Comparison of ENCODE assay signal across 24 cellular contexts in the genomic region with DNA sequence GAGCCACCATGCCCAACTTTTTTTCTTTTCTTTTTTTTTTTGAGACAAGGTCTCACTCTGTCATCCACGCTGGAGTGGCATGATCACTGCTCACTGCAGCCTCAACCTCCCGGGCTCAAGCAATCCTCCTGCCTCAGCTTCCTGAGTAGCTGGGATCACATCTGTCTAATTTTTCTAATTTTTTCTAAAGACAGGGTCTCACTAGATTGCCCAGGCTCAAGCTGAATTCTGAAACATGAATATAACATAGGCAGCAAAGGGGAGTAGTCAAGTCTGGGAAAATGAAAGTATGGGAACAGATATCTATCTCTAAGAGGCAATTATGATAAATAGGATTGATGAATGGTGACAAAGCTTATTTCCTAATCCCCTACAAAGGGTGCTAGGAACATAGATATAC.
"Had no signal": no experiment of that assay in that cellular context is flagged by ENCODE, and none has a peak within 500 bp of the region (broad histone marks: within the 10 kb centered on the region; RNA-seq: fewer than 3 reads in every experiment).

No MANE protein-coding gene starts in this region.

- H3K36me3 ChIP-seq: ascending aorta had no signal

- H3K27ac Mint-ChIP-seq: activated CD4-positive, alpha-beta memory T cell treated with anti-CD3 and anti-CD28 coated beads for 36 hours; activated CD4-positive, alpha-beta T cell treated with anti-CD3 and anti-CD28 coated beads, Interleukin-2, amount 10 ng/mL, durations not matched to agents 7 days and 5 days; activated naive CD8-positive, alpha-beta T cell treated with anti-CD3 and anti-CD28 coated beads, Interleukin-2, amount 50 U/mL, for 24 hours; T-cell had no signal

- H3K9me3 ChIP-seq: ascending aorta had no signal

- H3K4me3 ChIP-seq: ascending aorta, SK-N-MC had no signal

- DNase-seq: activated CD4-positive, alpha-beta memory T cell treated with anti-CD3 and anti-CD28 coated beads for 36 hours; activated CD4-positive, alpha-beta T cell treated with anti-CD3 and anti-CD28 coated beads, Interleukin-2, amount 10 ng/mL, durations not matched to agents 7 days and 5 days; activated CD4-positive, CD25-positive, alpha-beta regulatory T cell; activated CD8-positive, alpha-beta memory T cell treated with anti-CD3 and anti-CD28 coated beads for 24 hours; activated effector memory CD4-positive, alpha-beta T cell treated with anti-CD3 and anti-CD28 coated beads, Interleukin-2, amount 50 U/mL, for 16 hours; activated naive CD4-positive, alpha-beta T cell treated with Interleukin-2 at 50 U/mL for 16 hours; activated naive CD8-positive, alpha-beta T cell treated with anti-CD3 and anti-CD28 coated beads, Interleukin-2, amount 50 U/mL, for 24 hours; activated T-cell treated with anti-CD3 and anti-CD28 coated beads, Interleukin-2, amount 50 U/mL, for 4 hours; amniotic stem cell; MM.1S; NCI-H1105; NCI-H1694 treated with DMSO at 0.1 percent for 48 hours; NCI-H2171; NCI-H2227 treated with DMSO at 0.1 percent for 48 hours; NCI-H446 treated with DMSO at 0.1 percent for 48 hours; NCI-H524 treated with DMSO at 0.1 percent for 48 hours; RPMI8226; T-cell; T-helper 2 cell had no signal

- H3K27me3 ChIP-seq: ascending aorta had no signal

- H3K4me3 Mint-ChIP-seq: activated CD4-positive, alpha-beta memory T cell treated with anti-CD3 and anti-CD28 coated beads for 36 hours; activated CD4-positive, alpha-beta T cell treated with anti-CD3 and anti-CD28 coated beads, Interleukin-2, amount 10 ng/mL, durations not matched to agents 7 days and 5 days; activated naive CD8-positive, alpha-beta T cell treated with anti-CD3 and anti-CD28 coated beads, Interleukin-2, amount 50 U/mL, for 24 hours; activated T-cell treated with anti-CD3 and anti-CD28 coated beads, Interleukin-2, amount 50 U/mL, for 4 hours; T-cell had no signal

- H3K9me3 Mint-ChIP-seq: activated CD4-positive, alpha-beta memory T cell treated with anti-CD3 and anti-CD28 coated beads for 36 hours; activated CD4-positive, alpha-beta T cell treated with anti-CD3 and anti-CD28 coated beads, Interleukin-2, amount 10 ng/mL, durations not matched to agents 7 days and 5 days; activated naive CD4-positive, alpha-beta T cell treated with anti-CD3 and anti-CD28 coated beads, Interleukin-2, amount 50 U/mL, for 72 hours; activated naive CD8-positive, alpha-beta T cell treated with anti-CD3 and anti-CD28 coated beads, Interleukin-2, amount 50 U/mL, for 24 hours; activated T-cell treated with anti-CD3 and anti-CD28 coated beads, Interleukin-2, amount 50 U/mL, for 4 hours; brain; T-cell had no signal

- H3K27ac ChIP-seq: ascending aorta, SK-N-MC, VCaP had no signal

- H3K4me1 Mint-ChIP-seq: activated CD4-positive, alpha-beta T cell treated with anti-CD3 and anti-CD28 coated beads, Interleukin-2, amount 10 ng/mL, durations not matched to agents 7 days and 5 days; activated naive CD8-positive, alpha-beta T cell treated with anti-CD3 and anti-CD28 coated beads, Interleukin-2, amount 50 U/mL, for 24 hours; brain; T-cell had no signal

- H3K36me3 Mint-ChIP-seq: activated CD4-positive, alpha-beta memory T cell treated with anti-CD3 and anti-CD28 coated beads for 36 hours; activated naive CD4-positive, alpha-beta T cell treated with anti-CD3 and anti-CD28 coated beads, Interleukin-2, amount 50 U/mL, for 72 hours; brain; T-cell had no signal

- H3K4me1 ChIP-seq: ascending aorta had no signal

- H3K27me3 Mint-ChIP-seq: activated CD4-positive, alpha-beta memory T cell treated with anti-CD3 and anti-CD28 coated beads for 36 hours; activated CD4-positive, alpha-beta T cell treated with anti-CD3 and anti-CD28 coated beads, Interleukin-2, amount 10 ng/mL, durations not matched to agents 7 days and 5 days; activated naive CD8-positive, alpha-beta T cell treated with anti-CD3 and anti-CD28 coated beads, Interleukin-2, amount 50 U/mL, for 24 hours; T-cell had no signal
